ENCODE assay signal across 23 cellular contexts in genomic region chr14:104528496-104528895, GRCh38. TPM values are rescaled to one million over a fixed set of nuclear protein-coding genes. Genes with fewer than 3 reads are reported as not detected.
DNase-seq lines count a peak whose midpoint lies in the region; ATAC-seq, FAIRE-seq and TF ChIP-seq lines count a peak whose summit lies in the region.
"Had no signal": no experiment of that assay in that cellular context is flagged by ENCODE, and none has a peak within 500 bp of the region (broad histone marks: within the 10 kb centered on the region; RNA-seq: fewer than 3 reads in every experiment).

No MANE protein-coding gene starts in this region.

- no peak for DNase-seq in HepG2 (ENCODE audit: low spot score)
- no peak for DNase-seq in right lobe of liver
- DNase-seq in endodermal cell: peak; percentile 46
- DNase-seq in osteocyte (ENCODE audit: extremely low spot score, unreplicated experiment): peak; percentile 69
- no peak for DNase-seq in KG1 (lab: John Stamatoyannopoulos, UW)
- DNase-seq: CD4-positive, alpha-beta T cell; COR-L47; MM.1S; NCI-H1092; NCI-H1436; NCI-H187 treated with DMSO at 0.1 percent for 48 hours; NCI-H345; NCI-H524; OCI-M1 had no signal

- in situ Hi-C loops in HepG2 (cut with HindIII; ENCODE audit: extremely low pct_ligation_motif_present, low pct_unique_long_range_greater_than_20kb): no loop called here

- H4K20me1 ChIP-seq in HepG2 (ENCODE audit: insufficient read depth, low read length): no peaks in the 10 kb centered on the region

- POLR2A ChIA-PET in HepG2 (lab: Yijun Ruan, JAX): no interaction called here

- H3K36me3 ChIP-seq in HepG2 (replicated peaks in 1 of 2; ENCODE audit: control insufficient read depth in 1 of 2, insufficient read depth in 2 of 2, low read length in 2 of 2): no peaks in the 10 kb centered on the region
- H3K36me3 ChIP-seq in right lobe of liver: no peaks in the 10 kb centered on the region
- no peaks in the 10 kb centered on the region for H3K36me3 ChIP-seq in endodermal cell (ENCODE audit: control insufficient read depth, insufficient read depth, low read length)

- H3K27ac Mint-ChIP-seq in endodermal cell: no peak overlapping the region
- H3K27ac Mint-ChIP-seq in osteocyte (ENCODE audit: unreplicated experiment): no peak overlapping the region
- H3K27ac Mint-ChIP-seq: CD4-positive, alpha-beta T cell had no signal

- TF ChIP-seq RAD21 in HepG2 (CRISPR knock-in tag; IDR thresholded peaks at IDR 0.05): no peak

- FAIRE-seq in HepG2 (lab: Jason Lieb, UNC): no peak
- FAIRE-seq: G401.6, GM12892 had no signal

- H3K4me2 ChIP-seq in HepG2 (ENCODE audit: low read depth, low read length): no peak overlapping the region

- no peaks in the 10 kb centered on the region for H3K27me3 Mint-ChIP-seq in endodermal cell (ENCODE audit: insufficient read depth)
- H3K27me3 Mint-ChIP-seq in osteocyte (ENCODE audit: unreplicated experiment): no peaks in the 10 kb centered on the region

- H3K9ac ChIP-seq in HepG2 (ENCODE audit: insufficient read depth, low read depth, low read length) (no peak overlapping the region), endodermal cell (ENCODE audit: extremely low read depth, low read length, poor library complexity, severe bottlenecking) (no peak overlapping the region)

- H3K9me3 Mint-ChIP-seq in endodermal cell (peaks cover 40% of the 10 kb centered on the region), osteocyte (ENCODE audit: unreplicated experiment) (peaks cover 30% of the 10 kb centered on the region)

- H3K4me3 ChIP-seq in HepG2 (replicated peaks in 1 of 3; ENCODE audit: insufficient read depth in 1 of 3, low read depth in 2 of 3, low read length in 3 of 3) (no peak overlapping the region), right lobe of liver (no peak overlapping the region), endodermal cell (ENCODE audit: low read length) (no peak overlapping the region)

- H3K4me1 Mint-ChIP-seq in endodermal cell: no peaks in the 10 kb centered on the region
- H3K4me1 Mint-ChIP-seq in osteocyte (ENCODE audit: unreplicated experiment): no peaks in the 10 kb centered on the region

- ATAC-seq in HepG2 (no peak), right lobe of liver (no peak), GM18873 (IDR thresholded peaks at IDR 0.05; ENCODE audit: low FRiP score, unreplicated experiment) (no peak), GM21367 (IDR thresholded peaks at IDR 0.05; ENCODE audit: unreplicated experiment) (no peak)
- ATAC-seq: Right ventricle myocardium inferior had no signal

- intact Hi-C loops in HepG2 (cut with micrococcal nuclease; ENCODE audit: unreplicated experiment) (no loop called here), right lobe of liver (cut with DNase I) (no loop called here)

- TF ChIP-seq POLR2A in HepG2 (IDR thresholded peaks at IDR 0.05; ENCODE audit: insufficient read depth in 1 of 2, low read depth in 2 of 2, low read length in 2 of 2): no peak
- TF ChIP-seq POLR2A in right lobe of liver (IDR thresholded peaks at IDR 0.05): no peak

- H3K27me3 ChIP-seq in HepG2 (ENCODE audit: control insufficient read depth in 1 of 2, insufficient read depth in 2 of 2, low read length in 2 of 2) (peaks cover 0 to 13% of the 10 kb centered on the region in 2 experiments; a peak in 2 of 5 replicates), right lobe of liver (no peaks in the 10 kb centered on the region), endodermal cell (ENCODE audit: control insufficient read depth, insufficient read depth, low read length, poor library complexity, severe bottlenecking) (no peaks in the 10 kb centered on the region)

- H3K4me3 Mint-ChIP-seq in endodermal cell (no peak overlapping the region), osteocyte (ENCODE audit: unreplicated experiment) (no peak overlapping the region)
- H3K4me3 Mint-ChIP-seq: CD4-positive, alpha-beta T cell had no signal

- H3K79me2 ChIP-seq in HepG2 (ENCODE audit: insufficient read depth, low read length): no peaks in the 10 kb centered on the region

- no peaks in the 10 kb centered on the region for H3K4me1 ChIP-seq in HepG2 (ENCODE audit: insufficient read depth, low read length)
- H3K4me1 ChIP-seq in right lobe of liver: no peaks in the 10 kb centered on the region
- H3K4me1 ChIP-seq in endodermal cell (ENCODE audit: control insufficient read depth, insufficient read depth, low read length): no peaks in the 10 kb centered on the region

- H2AFZ ChIP-seq in HepG2 (ENCODE audit: low read length): no peak overlapping the region

- BruUV-seq in HepG2 (replicated peaks; lab: Mats Ljungman, UMichigan): no TSS peak

- H3K9me3 ChIP-seq in HepG2 (ENCODE audit: low read length): peaks cover 19% of the 10 kb centered on the region
- no peaks in the 10 kb centered on the region for H3K9me3 ChIP-seq in right lobe of liver
- H3K9me3 ChIP-seq in endodermal cell (ENCODE audit: control insufficient read depth, low read length): peaks cover 30% of the 10 kb centered on the region

- CTCF ChIA-PET in HepG2 (lab: Yijun Ruan, JAX; ENCODE audit: low intra/inter-chr PET ratio, low total read pairs): no interaction called here

- H3K36me3 Mint-ChIP-seq in endodermal cell (ENCODE audit: low read depth) (no peaks in the 10 kb centered on the region), osteocyte (ENCODE audit: unreplicated experiment) (no peaks in the 10 kb centered on the region)

- TF ChIP-seq EP300 in HepG2 (IDR thresholded peaks at IDR 0.05; ENCODE audit: low read depth in 2 of 2, low read length in 2 of 2) (no peak), HepG2 (CRISPR knock-in tag; IDR thresholded peaks at IDR 0.05; ENCODE audit: borderline replicate concordance) (no peak)

- H3K27ac ChIP-seq in HepG2 (ENCODE audit: extremely low read length, insufficient read depth, low read length) (no peak overlapping the region), right lobe of liver (no peak overlapping the region), endodermal cell (ENCODE audit: low read depth, low read length) (no peak overlapping the region)

- WGBS in HepG2 (ENCODE audit: low lambda C conversion rate): 41% methylated on average over 7 of the region's 7 CpGs
- WGBS in right lobe of liver (ENCODE audit: insufficient coverage, low coverage, low lambda C conversion rate, missing lambda C conversion rate): 68% methylated on average over 7 of the region's 7 CpGs
- WGBS in endodermal cell (ENCODE audit: insufficient coverage in 1 of 2, insufficient read length in 1 of 2), 2 experiments: 85 to 91% methylated on average over 6 to 7 of the region's 7 CpGs

- TF ChIP-seq CTCF in HepG2 (CRISPR knock-in tag; IDR thresholded peaks at IDR 0.05): no peak
- no peak for TF ChIP-seq CTCF in right lobe of liver (IDR thresholded peaks at IDR 0.05)
- no peak for TF ChIP-seq CTCF in endodermal cell (conservative IDR thresholded peaks at IDR 0.05)
- TF ChIP-seq CTCF in osteocyte (IDR thresholded peaks at IDR 0.05): no peak

TF ChIP-seq in HepG2, 621 proteins besides CTCF, POLR2A, EP300 and RAD21:
- no peak for TF ChIP-seq KLF16 (CRISPR knock-in tag; IDR thresholded peaks at IDR 0.05)
- peak; percentile 44; the same call in 1 of the 2 replicates for TF ChIP-seq RFX1 (IDR thresholded peaks at IDR 0.05)

RNA-seq across cellular contexts. Expression of gene C14orf180, which starts 51.1 kb away (rescaled TPM):
- total RNA-seq in HepG2 (2016; rRNA removed; fragmentation: Illumina TruSeq; extraction: Trizol): not detected in 2 replicates
- total RNA-seq in HepG2 (2016; cell fraction: cytosol; rRNA removed; fragmentation: Illumina TruSeq; extraction: Trizol; ENCODE audit: low read depth): not detected in 2 replicates
- not detected in 2 replicates for total RNA-seq in HepG2 (2016; cell fraction: insoluble cytoplasmic fraction; rRNA removed; fragmentation: Illumina TruSeq; extraction: Trizol)
- not detected in 2 replicates for total RNA-seq in HepG2 (2016; cell fraction: membrane; rRNA removed; fragmentation: Illumina TruSeq; extraction: Trizol)
- not detected in 2 replicates for total RNA-seq in HepG2 (2016; cell fraction: nucleus; rRNA removed; fragmentation: Illumina TruSeq; extraction: Trizol)
- polyA plus RNA-seq in HepG2 (2011; rRNA removed): not detected in 2 replicates
- polyA plus RNA-seq in HepG2 (2011; cell fraction: cytosol; rRNA removed): not detected in 2 replicates
- not detected in 2 replicates for polyA plus RNA-seq in HepG2 (2011; cell fraction: nucleus; rRNA removed)
- polyA plus RNA-seq in HepG2 (2012): not detected in 2 replicates
- polyA plus RNA-seq in HepG2 (2016; cell fraction: cytosol; fragmentation: Illumina TruSeq; extraction: Trizol; ENCODE audit: low read depth): not detected in 2 replicates
- not detected in 2 replicates for polyA plus RNA-seq in HepG2 (2016; cell fraction: insoluble cytoplasmic fraction; fragmentation: Illumina TruSeq; extraction: Trizol; ENCODE audit: low read depth)
- not detected in 2 replicates for polyA plus RNA-seq in HepG2 (2016; cell fraction: membrane; fragmentation: Illumina TruSeq; extraction: Trizol; ENCODE audit: low read depth)
- polyA plus RNA-seq in HepG2 (2016; cell fraction: nucleus; fragmentation: Illumina TruSeq; extraction: Trizol; ENCODE audit: insufficient read depth, low read depth): not detected in 2 replicates
- polyA minus RNA-seq in HepG2 (2011; rRNA and poly(A)+ RNA removed; ENCODE audit: low replicate concordance): not detected in 2 replicates
- polyA minus RNA-seq in HepG2 (2011; cell fraction: cytosol; rRNA and poly(A)+ RNA removed): not detected in 2 replicates
- not detected in 2 replicates for polyA minus RNA-seq in HepG2 (2011; cell fraction: nucleus; rRNA and poly(A)+ RNA removed)
- 1 to 10 TPM in 4 of 6 experiments, under 1 TPM in 2; 0.35 to 4.0 (median 1.9) TPM for total RNA-seq in right lobe of liver
- not detected for total RNA-seq in endodermal cell
- not detected for polyA plus RNA-seq in endodermal cell (2013, experiment 1 of 2)
- polyA plus RNA-seq in endodermal cell (2013, experiment 2 of 2): not detected
- total RNA-seq in osteocyte: not detected in 2 replicates
- total RNA-seq: CD4-positive, alpha-beta T cell; Daoy; H4; SK-MEL-5 had no signal
- polyA plus RNA-seq: BJ had no signal

Comparison
In these comparisons a context has a peak if more than half of its experiments do, and no peak if none do; other contexts are left out.
1. DNase-seq: peak in endodermal cell (single experiment) and osteocyte (single experiment); none in HepG2 (single experiment), right lobe of liver (0 of 3) and KG1 (single experiment).